Comparison of ENCODE assay signal across 1 cellular context in the genomic region with DNA sequence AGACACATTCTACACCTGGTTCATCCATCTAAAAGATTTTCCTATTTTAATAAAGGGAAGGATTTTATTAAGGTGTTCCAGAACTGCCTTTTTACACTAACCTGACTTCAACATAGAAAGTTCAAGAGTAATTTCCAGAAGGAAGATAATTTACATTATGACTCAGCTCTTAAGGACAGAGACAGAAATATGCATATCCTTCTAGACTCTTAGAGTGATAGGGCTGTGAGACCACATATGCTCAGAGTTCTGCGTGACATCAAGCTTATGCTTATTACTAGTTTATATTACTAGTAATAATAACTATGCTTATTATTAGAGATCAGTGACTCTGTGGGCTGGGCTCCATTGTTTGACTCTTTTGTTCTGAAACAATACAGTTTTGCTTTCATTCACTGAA.
TF ChIP-seq lines count a peak whose summit lies in the region.

No MANE protein-coding gene starts in this region.

TF ChIP-seq in GM12878, 131 proteins besides CTCF, POLR2A, EP300 and RAD21 (continued from another document):
- TF ChIP-seq, protein P1, sequence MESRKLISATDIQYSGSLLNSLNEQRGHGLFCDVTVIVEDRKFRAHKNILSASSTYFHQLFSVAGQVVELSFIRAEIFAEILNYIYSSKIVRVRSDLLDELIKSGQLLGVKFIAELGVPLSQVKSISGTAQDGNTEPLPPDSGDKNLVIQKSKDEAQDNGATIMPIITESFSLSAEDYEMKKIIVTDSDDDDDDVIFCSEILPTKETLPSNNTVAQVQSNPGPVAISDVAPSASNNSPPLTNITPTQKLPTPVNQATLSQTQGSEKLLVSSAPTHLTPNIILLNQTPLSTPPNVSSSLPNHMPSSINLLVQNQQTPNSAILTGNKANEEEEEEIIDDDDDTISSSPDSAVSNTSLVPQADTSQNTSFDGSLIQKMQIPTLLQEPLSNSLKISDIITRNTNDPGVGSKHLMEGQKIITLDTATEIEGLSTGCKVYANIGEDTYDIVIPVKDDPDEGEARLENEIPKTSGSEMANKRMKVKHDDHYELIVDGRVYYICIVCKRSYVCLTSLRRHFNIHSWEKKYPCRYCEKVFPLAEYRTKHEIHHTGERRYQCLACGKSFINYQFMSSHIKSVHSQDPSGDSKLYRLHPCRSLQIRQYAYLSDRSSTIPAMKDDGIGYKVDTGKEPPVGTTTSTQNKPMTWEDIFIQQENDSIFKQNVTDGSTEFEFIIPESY (IDR thresholded peaks at IDR 0.05): no peak
- TF ChIP-seq CBX3 (IDR thresholded peaks at IDR 0.05; ENCODE audit: borderline replicate concordance, low read depth): no peak
- no peak for TF ChIP-seq FOXM1 (IDR thresholded peaks at IDR 0.05; ENCODE audit: low read depth, low read length)
- no peak for TF ChIP-seq CHD4 (IDR thresholded peaks at IDR 0.05)
